8 cellular contexts compared by ENCODE assay signal in the genomic region with DNA sequence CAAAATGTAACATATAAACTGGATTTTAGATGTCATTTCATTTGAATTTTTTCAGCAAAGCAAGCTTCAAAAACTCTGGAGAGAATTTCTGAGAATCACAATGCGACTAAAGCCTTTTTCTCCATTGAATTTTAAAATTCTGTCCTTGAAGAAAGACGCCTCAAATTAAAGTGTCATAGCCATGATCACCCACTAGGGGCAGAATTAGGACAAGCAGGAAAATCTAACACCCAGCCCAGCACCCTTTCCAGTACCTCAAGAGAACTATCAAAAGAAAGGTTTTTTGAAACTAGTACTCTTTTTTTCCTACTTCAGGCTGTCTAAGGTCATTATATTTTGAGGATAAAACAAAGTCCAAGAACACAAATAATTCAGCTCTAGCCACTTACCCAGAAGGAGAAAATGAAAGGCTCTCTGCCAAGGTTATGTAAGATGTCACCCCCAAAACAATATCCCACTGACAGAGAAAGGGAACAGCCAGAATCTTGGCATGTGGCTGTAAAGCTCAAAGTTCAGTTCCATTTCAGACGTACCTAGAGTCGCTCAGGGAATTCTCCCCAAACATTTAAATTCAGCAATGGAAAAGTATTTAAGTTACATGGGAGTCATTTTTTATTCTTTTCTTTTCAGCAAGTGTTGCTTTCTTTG.
DNase-seq lines count a peak whose midpoint lies in the region; ATAC-seq and TF ChIP-seq lines count a peak whose summit lies in the region.

No MANE protein-coding gene starts in this region.

- in situ Hi-C loops in gastrocnemius medialis (cut with MboI; ENCODE audit: low sequenced_read_pairs in 4 of 4) = loop anchor here in 2 of 4 donors (10.0 to 25.0 kb wide), 2 partner anchors 654 to 656 kb away; no protein-coding TSS in a partner anchor

- H3K36me3 ChIP-seq in GM06990 (ENCODE audit: control insufficient read depth, insufficient read depth, low read length) (no peaks in the 10 kb centered on the region), gastrocnemius medialis (no peaks in the 10 kb centered on the region)

- TF ChIP-seq POLR2A in gastrocnemius medialis (IDR thresholded peaks at IDR 0.05) = no peak

- TF ChIP-seq CTCF in AG10803 (conservative IDR thresholded peaks at IDR 0.05; ENCODE audit: low read length) = peak; percentile 64
- peak; percentile 70 for TF ChIP-seq CTCF in GM06990 (IDR thresholded peaks at IDR 0.05; ENCODE audit: insufficient read depth, low read length, poor library complexity, severe bottlenecking)
- peak in 4 of 5 experiments; percentile 11 to 53 (median 26) for TF ChIP-seq CTCF in gastrocnemius medialis (IDR thresholded peaks at IDR 0.05 in 4 of 5, conservative IDR thresholded peaks at IDR 0.05 in 1 of 5)

- DNase-seq in AG10803 (ENCODE audit: low read depth) (peak; percentile 46), GM06990 (ENCODE audit: extremely low read depth, insufficient read length) (no peak), SKM-1 (lab: John Stamatoyannopoulos, UW; ENCODE audit: unreplicated experiment) (peak; percentile 31), fibroblast of the conjunctiva (ENCODE audit: low read depth) (peak; percentile 26), gastrocnemius medialis (no peak)

- H3K27me3 ChIP-seq in GM06990 (replicated peaks; ENCODE audit: control insufficient read depth, insufficient read depth, low read length) = no peaks in the 10 kb centered on the region
- no peaks in the 10 kb centered on the region for H3K27me3 ChIP-seq in gastrocnemius medialis

- intact Hi-C loops in gastrocnemius medialis (cut with DNase I; ENCODE audit: low total_unique reads) = no loop called here

- ATAC-seq in HG03378 (IDR thresholded peaks at IDR 0.05; ENCODE audit: unreplicated experiment) (peak; percentile 60), gastrocnemius medialis (no peak), HG03196 (IDR thresholded peaks at IDR 0.05; ENCODE audit: unreplicated experiment) (no peak), GM19324 (IDR thresholded peaks at IDR 0.05; ENCODE audit: low FRiP score, unreplicated experiment) (no peak)

- H3K4me1 ChIP-seq in gastrocnemius medialis = no peaks in the 10 kb centered on the region

- no peak overlapping the region for H3K27ac ChIP-seq in gastrocnemius medialis

- H3K4me3 ChIP-seq in AG10803 (ENCODE audit: low read length) (no peak overlapping the region), GM06990 (replicated peaks; ENCODE audit: low read depth, low read length) (no peak overlapping the region), gastrocnemius medialis (no peak overlapping the region)

- H3K9me3 ChIP-seq in gastrocnemius medialis = no peaks in the 10 kb centered on the region

Comparison
In these comparisons a context has a peak if more than half of its experiments do, and no peak if none do; other contexts are left out.
1. DNase-seq: peak in AG10803 (single experiment), SKM-1 (single experiment) and fibroblast of the conjunctiva (single experiment); none in GM06990 (single experiment) and gastrocnemius medialis (0 of 2).
2. Peak in every context shown above with its lines, with median percentiles within 50 percentile points of each other: CTCF ChIP-seq.